In genomic region chr12:126914170-126914796, GRCh38 we compare ENCODE assay signal across 26 cellular contexts.
"Had no signal": no experiment of that assay in that cellular context is flagged by ENCODE, and none has a peak within 500 bp of the region (broad histone marks: within the 10 kb centered on the region; RNA-seq: fewer than 3 reads in every experiment).

No MANE protein-coding gene starts in this region.

- H3K27me3 ChIP-seq: ascending aorta, MG63, Peyer's patch, SJSA1 had no signal

- DNase-seq: activated CD4-positive, alpha-beta T cell treated with anti-CD3 and anti-CD28 coated beads for 48 hours; activated CD4-positive, alpha-beta T cell treated with anti-CD3 and anti-CD28 coated beads, Interleukin-2, amount 50 U/mL, for 4 hours; activated CD4-positive, CD25-positive, alpha-beta regulatory T cell treated with anti-CD3 and anti-CD28 coated beads, Interleukin-2, amount 50 U/mL, for 72 hours; activated CD8-positive, alpha-beta memory T cell treated with anti-CD3 and anti-CD28 coated beads, Interleukin-2, amount 50 U/mL, for 48 hours; activated CD8-positive, alpha-beta T cell treated with anti-CD3 and anti-CD28 coated beads, Interleukin-2, amount 10 ng/mL, durations not matched to agents 7 days and 5 days; activated effector memory CD4-positive, alpha-beta T cell treated with Interleukin-2 at 50 U/mL for 16 hours; activated naive CD4-positive, alpha-beta T cell; activated naive CD8-positive, alpha-beta T cell treated with anti-CD3 and anti-CD28 coated beads, Interleukin-2, amount 50 U/mL, for 24 hours; activated T-cell treated with anti-CD3 and anti-CD28 coated beads, Interleukin-2, amount 50 U/mL, for 1 hour; amniotic stem cell; MG63; MV-4-11; NCI-H1092 treated with DMSO at 0.1 percent for 48 hours; NCI-H1417 treated with DMSO at 0.1 percent for 48 hours; NCI-H1694; NCI-H2029; NCI-H345; NCI-H510A; Peyer's patch; SHP77; SW 1271 had no signal

- H3K9me3 ChIP-seq: ascending aorta, MG63, Peyer's patch, SJSA1 had no signal

- H3K4me3 ChIP-seq: ascending aorta, MG63, Peyer's patch, SJSA1 had no signal

- H3K36me3 ChIP-seq: ascending aorta, MG63, Peyer's patch, SJSA1 had no signal

- H3K4me1 ChIP-seq: ascending aorta, Peyer's patch, SJSA1 had no signal

- ATAC-seq: activated CD8-positive, alpha-beta T cell treated with anti-CD3 and anti-CD28 coated beads, Interleukin-2, amount 10 ng/mL, durations not matched to agents 7 days and 5 days; activated naive CD4-positive, alpha-beta T cell treated with anti-CD3 and anti-CD28 coated beads, Interleukin-2, amount 50 U/mL, for 72 hours; activated naive CD8-positive, alpha-beta T cell treated with anti-CD3 and anti-CD28 coated beads, Interleukin-2, amount 50 U/mL, for 24 hours; SK-N-SH treated with all-trans-retinoic acid at 6 μM for 48 hours; WTC11 had no signal

- H3K27ac ChIP-seq: ascending aorta, Peyer's patch, SJSA1 had no signal
